Comparison of ENCODE assay signal across 1 cellular context in genomic region chr6:139296927-139297326, GRCh38.
TF ChIP-seq lines count a peak whose summit lies in the region.

No MANE protein-coding gene starts in this region.

TF ChIP-seq in GM23338, 12 proteins besides CTCF, POLR2A, EP300 and RAD21 (continued from another document):
- TF ChIP-seq, protein P1, sequence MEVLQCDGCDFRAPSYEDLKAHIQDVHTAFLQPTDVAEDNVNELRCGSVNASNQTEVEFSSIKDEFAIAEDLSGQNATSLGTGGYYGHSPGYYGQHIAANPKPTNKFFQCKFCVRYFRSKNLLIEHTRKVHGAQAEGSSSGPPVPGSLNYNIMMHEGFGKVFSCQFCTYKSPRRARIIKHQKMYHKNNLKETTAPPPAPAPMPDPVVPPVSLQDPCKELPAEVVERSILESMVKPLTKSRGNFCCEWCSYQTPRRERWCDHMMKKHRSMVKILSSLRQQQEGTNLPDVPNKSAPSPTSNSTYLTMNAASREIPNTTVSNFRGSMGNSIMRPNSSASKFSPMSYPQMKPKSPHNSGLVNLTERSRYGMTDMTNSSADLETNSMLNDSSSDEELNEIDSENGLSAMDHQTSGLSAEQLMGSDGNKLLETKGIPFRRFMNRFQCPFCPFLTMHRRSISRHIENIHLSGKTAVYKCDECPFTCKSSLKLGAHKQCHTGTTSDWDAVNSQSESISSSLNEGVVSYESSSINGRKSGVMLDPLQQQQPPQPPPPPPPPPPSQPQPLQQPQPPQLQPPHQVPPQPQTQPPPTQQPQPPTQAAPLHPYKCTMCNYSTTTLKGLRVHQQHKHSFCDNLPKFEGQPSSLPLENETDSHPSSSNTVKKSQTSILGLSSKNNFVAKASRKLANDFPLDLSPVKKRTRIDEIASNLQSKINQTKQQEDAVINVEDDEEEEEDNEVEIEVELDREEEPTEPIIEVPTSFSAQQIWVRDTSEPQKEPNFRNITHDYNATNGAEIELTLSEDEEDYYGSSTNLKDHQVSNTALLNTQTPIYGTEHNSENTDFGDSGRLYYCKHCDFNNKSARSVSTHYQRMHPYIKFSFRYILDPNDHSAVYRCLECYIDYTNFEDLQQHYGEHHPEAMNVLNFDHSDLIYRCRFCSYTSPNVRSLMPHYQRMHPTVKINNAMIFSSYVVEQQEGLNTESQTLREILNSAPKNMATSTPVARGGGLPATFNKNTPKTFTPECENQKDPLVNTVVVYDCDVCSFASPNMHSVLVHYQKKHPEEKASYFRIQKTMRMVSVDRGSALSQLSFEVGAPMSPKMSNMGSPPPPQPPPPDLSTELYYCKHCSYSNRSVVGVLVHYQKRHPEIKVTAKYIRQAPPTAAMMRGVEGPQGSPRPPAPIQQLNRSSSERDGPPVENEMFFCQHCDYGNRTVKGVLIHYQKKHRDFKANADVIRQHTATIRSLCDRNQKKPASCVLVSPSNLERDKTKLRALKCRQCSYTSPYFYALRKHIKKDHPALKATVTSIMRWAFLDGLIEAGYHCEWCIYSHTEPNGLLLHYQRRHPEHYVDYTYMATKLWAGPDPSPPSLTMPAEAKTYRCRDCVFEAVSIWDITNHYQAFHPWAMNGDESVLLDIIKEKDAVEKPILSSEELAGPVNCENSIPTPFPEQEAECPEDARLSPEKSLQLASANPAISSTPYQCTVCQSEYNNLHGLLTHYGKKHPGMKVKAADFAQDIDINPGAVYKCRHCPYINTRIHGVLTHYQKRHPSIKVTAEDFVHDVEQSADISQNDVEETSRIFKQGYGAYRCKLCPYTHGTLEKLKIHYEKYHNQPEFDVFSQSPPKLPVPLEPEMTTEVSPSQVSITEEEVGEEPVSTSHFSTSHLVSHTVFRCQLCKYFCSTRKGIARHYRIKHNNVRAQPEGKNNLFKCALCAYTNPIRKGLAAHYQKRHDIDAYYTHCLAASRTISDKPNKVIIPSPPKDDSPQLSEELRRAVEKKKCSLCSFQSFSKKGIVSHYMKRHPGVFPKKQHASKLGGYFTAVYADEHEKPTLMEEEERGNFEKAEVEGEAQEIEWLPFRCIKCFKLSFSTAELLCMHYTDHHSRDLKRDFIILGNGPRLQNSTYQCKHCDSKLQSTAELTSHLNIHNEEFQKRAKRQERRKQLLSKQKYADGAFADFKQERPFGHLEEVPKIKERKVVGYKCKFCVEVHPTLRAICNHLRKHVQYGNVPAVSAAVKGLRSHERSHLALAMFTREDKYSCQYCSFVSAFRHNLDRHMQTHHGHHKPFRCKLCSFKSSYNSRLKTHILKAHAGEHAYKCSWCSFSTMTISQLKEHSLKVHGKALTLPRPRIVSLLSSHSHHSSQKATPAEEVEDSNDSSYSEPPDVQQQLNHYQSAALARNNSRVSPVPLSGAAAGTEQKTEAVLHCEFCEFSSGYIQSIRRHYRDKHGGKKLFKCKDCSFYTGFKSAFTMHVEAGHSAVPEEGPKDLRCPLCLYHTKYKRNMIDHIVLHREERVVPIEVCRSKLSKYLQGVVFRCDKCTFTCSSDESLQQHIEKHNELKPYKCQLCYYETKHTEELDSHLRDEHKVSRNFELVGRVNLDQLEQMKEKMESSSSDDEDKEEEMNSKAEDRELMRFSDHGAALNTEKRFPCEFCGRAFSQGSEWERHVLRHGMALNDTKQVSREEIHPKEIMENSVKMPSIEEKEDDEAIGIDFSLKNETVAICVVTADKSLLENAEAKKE (CRISPR knock-in tag; IDR thresholded peaks at IDR 0.05): no peak
- no peak for TF ChIP-seq ZNF331 (CRISPR knock-in tag; IDR thresholded peaks at IDR 0.05; ENCODE audit: low read depth)
- TF ChIP-seq POLR2AphosphoS5 (IDR thresholded peaks at IDR 0.05; ENCODE audit: low read depth): no peak
- no peak for TF ChIP-seq ZNF114 (CRISPR knock-in tag; IDR thresholded peaks at IDR 0.05)
- no peak for TF ChIP-seq STAT1 (IDR thresholded peaks at IDR 0.05; ENCODE audit: unreplicated experiment)
- no peak for TF ChIP-seq CREB1 (CRISPR knock-in tag; IDR thresholded peaks at IDR 0.05; ENCODE audit: low read depth)
- TF ChIP-seq, protein P2, sequence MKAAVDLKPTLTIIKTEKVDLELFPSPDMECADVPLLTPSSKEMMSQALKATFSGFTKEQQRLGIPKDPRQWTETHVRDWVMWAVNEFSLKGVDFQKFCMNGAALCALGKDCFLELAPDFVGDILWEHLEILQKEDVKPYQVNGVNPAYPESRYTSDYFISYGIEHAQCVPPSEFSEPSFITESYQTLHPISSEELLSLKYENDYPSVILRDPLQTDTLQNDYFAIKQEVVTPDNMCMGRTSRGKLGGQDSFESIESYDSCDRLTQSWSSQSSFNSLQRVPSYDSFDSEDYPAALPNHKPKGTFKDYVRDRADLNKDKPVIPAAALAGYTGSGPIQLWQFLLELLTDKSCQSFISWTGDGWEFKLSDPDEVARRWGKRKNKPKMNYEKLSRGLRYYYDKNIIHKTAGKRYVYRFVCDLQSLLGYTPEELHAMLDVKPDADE (IDR thresholded peaks at IDR 0.05): no peak
- TF ChIP-seq NANOG (IDR thresholded peaks at IDR 0.05; ENCODE audit: borderline replicate concordance): no peak
- no peak for TF ChIP-seq JUNB (IDR thresholded peaks at IDR 0.05; ENCODE audit: unreplicated experiment)
